25 cellular contexts compared by ENCODE assay signal in the genomic region with DNA sequence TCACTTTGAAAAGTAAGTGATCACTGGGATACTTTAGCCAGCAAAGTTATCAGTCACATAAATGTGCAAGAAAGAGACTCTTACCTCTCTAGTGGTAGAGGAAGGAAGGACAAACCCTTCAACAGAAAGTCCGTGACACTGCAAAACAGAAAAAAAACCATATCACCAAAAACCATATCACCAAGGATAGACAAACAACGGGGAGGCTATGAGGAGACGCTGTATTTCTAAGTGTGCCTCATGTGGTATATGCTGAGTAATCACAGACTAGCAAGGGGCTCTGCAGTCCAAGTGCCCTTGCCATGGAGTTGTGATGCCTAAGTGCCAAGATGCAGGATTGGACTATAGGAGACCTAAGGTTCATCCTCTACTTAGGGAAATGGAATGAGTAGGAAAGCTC.
"Had no signal": no experiment of that assay in that cellular context is flagged by ENCODE, and none has a peak within 500 bp of the region (broad histone marks: within the 10 kb centered on the region; RNA-seq: fewer than 3 reads in every experiment).

No MANE protein-coding gene starts in this region.

- H3K4me1 Mint-ChIP-seq: naive thymus-derived CD4-positive, alpha-beta T cell; stimulated activated naive B cell treated with anti-CD40 and anti-IgM and Interleukin-4, amounts not matched to agents 10 μg/mL and 1 μg/mL and 100 μg/mL, for 72 hours had no signal

- H3K27ac Mint-ChIP-seq: naive thymus-derived CD4-positive, alpha-beta T cell; natural killer cell treated with Interleukin-12 subunit alpha and Interleukin-12 subunit beta and Interleukin-15 and Interleukin-18, amount 100 ng/mL, for 72 hours; progenitor cell of endocrine pancreas; stimulated activated naive B cell treated with anti-CD40 and anti-IgM and Interleukin-4, amounts not matched to agents 10 μg/mL and 1 μg/mL and 100 μg/mL, for 72 hours had no signal

- H3K4me3 Mint-ChIP-seq: naive thymus-derived CD4-positive, alpha-beta T cell; natural killer cell treated with Interleukin-12 subunit alpha and Interleukin-12 subunit beta and Interleukin-15 and Interleukin-18, amount 100 ng/mL, for 72 hours; stimulated activated naive B cell treated with anti-CD40 and anti-IgM and Interleukin-4, amounts not matched to agents 10 μg/mL and 1 μg/mL and 100 μg/mL, for 72 hours had no signal

- H3K36me3 Mint-ChIP-seq: natural killer cell treated with Interleukin-12 subunit alpha and Interleukin-12 subunit beta and Interleukin-15 and Interleukin-18, amount 100 ng/mL, for 72 hours; stimulated activated naive B cell treated with anti-CD40 and anti-IgM and Interleukin-4, amounts not matched to agents 10 μg/mL and 1 μg/mL and 100 μg/mL, for 72 hours had no signal

- H3K9me3 ChIP-seq: left ventricle myocardium inferior, mucosa of descending colon, ovary, right atrium auricular region, right lobe of liver, testis, thyroid gland, transverse colon, vagina had no signal

- H3K27me3 ChIP-seq: ovary, right atrium auricular region, right lobe of liver, stomach, testis, thyroid gland, transverse colon, upper lobe of left lung, vagina had no signal

- H3K4me3 ChIP-seq: left ventricle myocardium inferior, lung, mucosa of descending colon, ovary, right atrium auricular region, right lobe of liver, skin epidermis, stomach, testis, thyroid gland, transverse colon, upper lobe of left lung, vagina had no signal

- DNase-seq: islet precursor cell; left ventricle myocardium inferior; mesendoderm; midbrain; mucosa of descending colon; naive thymus-derived CD4-positive, alpha-beta T cell; ovary; right lobe of liver; stimulated activated CD4-positive, alpha-beta T cell treated with anti-CD3 and anti-CD28 coated beads, Interleukin-12 subunit alpha, Interleukin-12 subunit beta, amount 100 ng/mL, for 4 hours; stimulated activated CD4-positive, alpha-beta T cell treated with anti-CD3 and anti-CD28 coated beads, Interleukin-15, amount 100 ng/mL, for 24 hours; stimulated activated CD4-positive, alpha-beta T cell treated with anti-CD3 and anti-CD28 coated beads, Interleukin-2, amount 100 ng/mL, for 24 hours; stimulated activated CD4-positive, alpha-beta T cell treated with anti-CD3 and anti-CD28 coated beads, Interleukin-4, amount 100 ng/mL, for 1 hour; stimulated activated naive B cell treated with anti-CD40 and anti-IgM and Interleukin-4, amounts not matched to agents 10 μg/mL and 1 μg/mL and 100 μg/mL, for 72 hours; stimulated activated naive CD8-positive, alpha-beta T cell treated with anti-CD3 and anti-CD28 coated beads, Interleukin-15, Interleukin-2, amounts not matched to agents 100 U/mL and 50 U/mL, for 24 hours; stomach; testis; thyroid gland; transverse colon; upper lobe of left lung had no signal

- H3K27ac ChIP-seq: left ventricle myocardium inferior, ovary, right atrium auricular region, right lobe of liver, skin epidermis, stomach, testis, thyroid gland, transverse colon, upper lobe of left lung, vagina had no signal

- ATAC-seq: mucosa of descending colon; naive thymus-derived CD4-positive, alpha-beta T cell; natural killer cell treated with Interleukin-12 subunit alpha and Interleukin-12 subunit beta and Interleukin-15 and Interleukin-18, amount 100 ng/mL, for 72 hours; right lobe of liver; stimulated activated naive B cell treated with anti-CD40 and anti-IgM and Interleukin-4, amounts not matched to agents 10 μg/mL and 1 μg/mL and 100 μg/mL, for 72 hours; stimulated activated naive CD8-positive, alpha-beta T cell treated with anti-CD3 and anti-CD28 coated beads, Interleukin-15, Interleukin-2, amounts not matched to agents 100 U/mL and 50 U/mL, for 24 hours had no signal

- H3K36me3 ChIP-seq: left ventricle myocardium inferior, ovary, right atrium auricular region, right lobe of liver, thyroid gland, transverse colon, upper lobe of left lung, vagina had no signal

- H3K27me3 Mint-ChIP-seq: naive thymus-derived CD4-positive, alpha-beta T cell; progenitor cell of endocrine pancreas had no signal

- H3K4me1 ChIP-seq: left ventricle myocardium inferior, right atrium auricular region, right lobe of liver, stomach, testis, thyroid gland, transverse colon, upper lobe of left lung, vagina had no signal

- H3K9me3 Mint-ChIP-seq: natural killer cell treated with Interleukin-12 subunit alpha and Interleukin-12 subunit beta and Interleukin-15 and Interleukin-18, amount 100 ng/mL, for 72 hours; stimulated activated naive B cell treated with anti-CD40 and anti-IgM and Interleukin-4, amounts not matched to agents 10 μg/mL and 1 μg/mL and 100 μg/mL, for 72 hours had no signal
